34 cellular contexts compared by ENCODE assay signal in genomic region chr2:149002378-149002890, GRCh38. TPM values are rescaled to one million over a fixed set of nuclear protein-coding genes. Genes with fewer than 3 reads are reported as not detected.
DNase-seq lines count a peak whose midpoint lies in the region; ATAC-seq and TF ChIP-seq lines count a peak whose summit lies in the region.
"Had no signal": no experiment of that assay in that cellular context is flagged by ENCODE, and none has a peak within 500 bp of the region (broad histone marks: within the 10 kb centered on the region; RNA-seq: fewer than 3 reads in every experiment).

No MANE protein-coding gene starts in this region.

- 88 to 96% methylated on average over 14 of the region's 14 CpGs for WGBS in endodermal cell (ENCODE audit: insufficient coverage in 1 of 2, insufficient read length in 1 of 2), 2 experiments

- H3K27me3 Mint-ChIP-seq in endodermal cell (ENCODE audit: insufficient read depth) (no peaks in the 10 kb centered on the region), type B pancreatic cell (no peaks in the 10 kb centered on the region)
- H3K27me3 Mint-ChIP-seq: activated CD4-positive, alpha-beta T cell treated with anti-CD3 and anti-CD28 coated beads for 36 hours; activated CD8-positive, alpha-beta T cell treated with anti-CD3 and anti-CD28 coated beads for 36 hours had no signal

- ATAC-seq in left lung (no peak), HG03159 (IDR thresholded peaks at IDR 0.05; ENCODE audit: unreplicated experiment) (no peak), GM18498 (IDR thresholded peaks at IDR 0.05; ENCODE audit: unreplicated experiment) (no peak)
- ATAC-seq: activated CD4-positive, alpha-beta T cell treated with anti-CD3 and anti-CD28 coated beads for 36 hours; activated CD8-positive, alpha-beta T cell treated with anti-CD3 and anti-CD28 coated beads for 36 hours; effector memory CD8-positive, alpha-beta T cell; HCT116; heart left ventricle; psoas muscle; upper lobe of right lung had no signal

- intact Hi-C loops in left lung (cut with DNase I) = no loop called here

- H3K4me1 ChIP-seq in endodermal cell (ENCODE audit: control insufficient read depth, insufficient read depth, low read length) (no peaks in the 10 kb centered on the region), left lung (no peaks in the 10 kb centered on the region)
- H3K4me1 ChIP-seq: BE2C, psoas muscle, sigmoid colon, upper lobe of right lung had no signal

- peaks cover 30% of the 10 kb centered on the region for H3K9me3 Mint-ChIP-seq in endodermal cell
- H3K9me3 Mint-ChIP-seq in type B pancreatic cell = no peaks in the 10 kb centered on the region
- H3K9me3 Mint-ChIP-seq: activated CD8-positive, alpha-beta T cell treated with anti-CD3 and anti-CD28 coated beads for 36 hours; effector memory CD8-positive, alpha-beta T cell; mesothelial cell of epicardium; naive B cell had no signal

- H3K27ac ChIP-seq in VCaP = peak overlapping the region; percentile 79
- H3K27ac ChIP-seq in endodermal cell (ENCODE audit: low read depth, low read length) = no peak overlapping the region
- no peak overlapping the region for H3K27ac ChIP-seq in left lung
- H3K27ac ChIP-seq: brain microvascular endothelial cell, heart left ventricle, left ventricle myocardium inferior, psoas muscle, sigmoid colon, upper lobe of right lung had no signal

- H3K9ac ChIP-seq in endodermal cell (ENCODE audit: extremely low read depth, low read length, poor library complexity, severe bottlenecking) = no peak overlapping the region

- no peak for TF ChIP-seq CTCF in GM13976 (IDR thresholded peaks at IDR 0.05; ENCODE audit: borderline replicate concordance, control extremely low read depth, extremely low read depth, insufficient read depth, missing control alignments)
- no peak for TF ChIP-seq CTCF in VCaP (conservative IDR thresholded peaks at IDR 0.05)
- TF ChIP-seq CTCF in endodermal cell (conservative IDR thresholded peaks at IDR 0.05) = no peak
- no peak for TF ChIP-seq CTCF in type B pancreatic cell (conservative IDR thresholded peaks at IDR 0.05)
- TF ChIP-seq CTCF in left lung (IDR thresholded peaks at IDR 0.05) = no peak

- peaks cover 51% of the 10 kb centered on the region for H3K36me3 ChIP-seq in endodermal cell (ENCODE audit: control insufficient read depth, insufficient read depth, low read length)
- no peaks in the 10 kb centered on the region for H3K36me3 ChIP-seq in left lung
- H3K36me3 ChIP-seq: BE2C, brain microvascular endothelial cell, heart left ventricle, left ventricle myocardium inferior, sigmoid colon, upper lobe of right lung had no signal

- H3K36me3 Mint-ChIP-seq in endodermal cell (ENCODE audit: low read depth) (peaks cover 46% of the 10 kb centered on the region), type B pancreatic cell (peaks cover 34% of the 10 kb centered on the region)
- H3K36me3 Mint-ChIP-seq: mesothelial cell of epicardium had no signal

- H3K4me3 Mint-ChIP-seq in endodermal cell (no peak overlapping the region), type B pancreatic cell (no peak overlapping the region)
- H3K4me3 Mint-ChIP-seq: activated CD4-positive, alpha-beta T cell treated with anti-CD3 and anti-CD28 coated beads for 36 hours; activated CD8-positive, alpha-beta T cell treated with anti-CD3 and anti-CD28 coated beads for 36 hours; effector memory CD8-positive, alpha-beta T cell; mesothelial cell of epicardium had no signal

- H3K27ac Mint-ChIP-seq in endodermal cell (no peak overlapping the region), type B pancreatic cell (peak overlapping the region; percentile 3)
- H3K27ac Mint-ChIP-seq: activated CD4-positive, alpha-beta T cell treated with anti-CD3 and anti-CD28 coated beads for 36 hours; activated CD8-positive, alpha-beta T cell treated with anti-CD3 and anti-CD28 coated beads for 36 hours; effector memory CD8-positive, alpha-beta T cell; mesothelial cell of epicardium had no signal

- DNase-seq in GM13976 (ENCODE audit: low spot score) = peak; percentile 7
- no peak for DNase-seq in endodermal cell
- DNase-seq in type B pancreatic cell (ENCODE audit: extremely low spot score, unreplicated experiment) = no peak
- no peak for DNase-seq in left lung
- DNase-seq: activated CD4-positive, alpha-beta T cell treated with anti-CD3 and anti-CD28 coated beads for 36 hours; activated CD8-positive, alpha-beta memory T cell treated with anti-CD3 and anti-CD28 coated beads, Interleukin-2, amount 50 U/mL, for 48 hours; activated CD8-positive, alpha-beta T cell treated with anti-CD3 and anti-CD28 coated beads for 36 hours; activated naive CD4-positive, alpha-beta T cell treated with anti-CD3 and anti-CD28 coated beads, Interleukin-2, amount 50 U/mL, for 16 hours; BE2C; brain microvascular endothelial cell; cortex of kidney; DMS 273 treated with DMSO at 0.1 percent for 48 hours; effector memory CD8-positive, alpha-beta T cell; foreskin melanocyte; heart left ventricle; islet precursor cell; KBM-7; left ventricle myocardium inferior; naive B cell; NCI-H1092 treated with DMSO at 0.1 percent for 48 hours; NCI-H1930; NCI-H2171 treated with DMSO at 0.1 percent for 48 hours; NCI-H510A; psoas muscle; SIG-M5; sigmoid colon; stimulated activated CD4-positive, alpha-beta T cell treated with anti-CD3 and anti-CD28 coated beads, Interleukin-4, amount 100 ng/mL, for 1 hour; upper lobe of right lung had no signal

- H3K4me1 Mint-ChIP-seq in endodermal cell (peaks cover 25% of the 10 kb centered on the region), type B pancreatic cell (ENCODE audit: unreplicated experiment) (peaks cover 39% of the 10 kb centered on the region)
- H3K4me1 Mint-ChIP-seq: naive B cell had no signal

- H3K4me3 ChIP-seq in endodermal cell (ENCODE audit: low read length) (peak overlapping the region; percentile 3), left lung (no peak overlapping the region)
- H3K4me3 ChIP-seq: heart left ventricle, left ventricle myocardium inferior, psoas muscle, sigmoid colon, upper lobe of right lung had no signal

- in situ Hi-C loops in GM13976 (cut with MboI; ENCODE audit: low sequenced_read_pairs, unreplicated experiment) = no loop called here

- no peaks in the 10 kb centered on the region for H3K27me3 ChIP-seq in endodermal cell (ENCODE audit: control insufficient read depth, insufficient read depth, low read length, poor library complexity, severe bottlenecking)
- H3K27me3 ChIP-seq in left lung = peaks cover 0 to 19% of the 10 kb centered on the region in 2 donors
- H3K27me3 ChIP-seq: BE2C, upper lobe of right lung had no signal

- H3K9me3 ChIP-seq in endodermal cell (ENCODE audit: control insufficient read depth, low read length) = peaks cover 31% of the 10 kb centered on the region
- no peaks in the 10 kb centered on the region for H3K9me3 ChIP-seq in left lung
- H3K9me3 ChIP-seq: BE2C, heart left ventricle, left ventricle myocardium inferior, psoas muscle, sigmoid colon, upper lobe of right lung had no signal

RNA-seq across cellular contexts. Expression of gene LYPD6B, which starts 36.1 kb away (rescaled TPM):
- total RNA-seq in endodermal cell = 10 to 100 TPM; 12.6 to 14.5 TPM
- 5.6 TPM for polyA plus RNA-seq in endodermal cell (2013, experiment 1 of 2)
- 2.4 TPM for polyA plus RNA-seq in endodermal cell (2013, experiment 2 of 2)
- 23.7 and 40.1 TPM in 2 replicates for total RNA-seq in type B pancreatic cell (ENCODE audit: low replicate concordance)
- total RNA-seq in left lung = under 1 TPM; 0.79 to 0.81 TPM
- total RNA-seq: activated CD4-positive, alpha-beta T cell treated with anti-CD3 and anti-CD28 coated beads for 36 hours; activated CD8-positive, alpha-beta T cell treated with anti-CD3 and anti-CD28 coated beads for 36 hours; heart left ventricle; left ventricle myocardium inferior; psoas muscle; subcutaneous adipose tissue had no signal
- polyA plus RNA-seq: heart left ventricle, psoas muscle had no signal

Comparison
In these comparisons a context has a peak if more than half of its experiments do, and no peak if none do; other contexts are left out.
1. RNA of gene LYPD6B, which starts 36.1 kb away (total RNA-seq): 23.7 to 40.1 TPM in type B pancreatic cell and 12.6 to 14.5 TPM in endodermal cell; 0.79 to 0.81 TPM in left lung; every median in the first group is over 4 times any median in the second.